21 cellular contexts compared by ENCODE assay signal in the genomic region with DNA sequence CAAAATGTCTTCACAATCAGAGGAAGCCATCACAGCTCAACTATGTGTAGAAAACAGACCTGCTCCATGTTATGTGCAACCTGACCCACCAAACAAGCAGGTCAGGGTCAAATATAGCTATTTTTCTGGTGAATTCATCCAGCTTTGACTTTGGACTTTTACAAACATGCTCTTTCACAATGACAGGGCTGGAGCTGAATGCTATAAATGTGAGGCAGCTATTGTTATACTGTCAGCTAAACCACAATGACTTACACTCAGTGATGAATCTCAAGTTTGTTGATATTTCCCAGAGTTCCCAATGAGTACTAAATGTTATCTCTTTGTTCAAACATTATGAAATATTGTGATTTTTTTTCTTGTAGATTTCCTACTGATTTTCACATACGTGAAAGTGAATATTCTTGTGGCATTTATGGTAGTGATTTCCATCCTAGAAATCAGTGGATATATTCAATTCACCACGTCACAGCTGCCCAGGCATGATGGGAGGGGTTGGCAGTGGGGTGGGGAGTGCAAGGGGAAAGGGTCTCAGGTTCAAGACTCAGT. TPM values are rescaled to one million over a fixed set of nuclear protein-coding genes. Genes with fewer than 3 reads are reported as not detected.
A peak's percentile ranks its signal among the peaks of the same experiment; 100 is the strongest.
DNase-seq lines count a peak whose midpoint lies in the region; ATAC-seq, FAIRE-seq and TF ChIP-seq lines count a peak whose summit lies in the region.
"Had no signal": no experiment of that assay in that cellular context is flagged by ENCODE, and none has a peak within 500 bp of the region (broad histone marks: within the 10 kb centered on the region; RNA-seq: fewer than 3 reads in every experiment).

No MANE protein-coding gene starts in this region.

- no peak for TF ChIP-seq RAD21 in GM12878 (IDR thresholded peaks at IDR 0.05; ENCODE audit: insufficient read depth, low read depth, low read length)

- no peaks in the 10 kb centered on the region for H3K4me1 ChIP-seq in GM12878 (ENCODE audit: control insufficient read depth, insufficient read depth, low read length)
- no peaks in the 10 kb centered on the region for H3K4me1 ChIP-seq in hepatocyte (ENCODE audit: insufficient read depth)
- H3K4me1 ChIP-seq in right cardiac atrium (ENCODE audit: control insufficient read depth, insufficient read depth, low read length): peaks cover 2% of the 10 kb centered on the region

- no peaks in the 10 kb centered on the region for H3K9me2 ChIP-seq in hepatocyte (replicated peaks; ENCODE audit: insufficient read depth)

- H2AFZ ChIP-seq in GM12878 (ENCODE audit: control insufficient read depth, low read depth, low read length) (no peak overlapping the region), hepatocyte (no peak overlapping the region)

- H4K20me1 ChIP-seq in GM12878 (ENCODE audit: control insufficient read depth, insufficient read depth): no peaks in the 10 kb centered on the region
- H4K20me1 ChIP-seq in hepatocyte (ENCODE audit: insufficient read depth, poor library complexity, severe bottlenecking): no peaks in the 10 kb centered on the region

- H3K27ac ChIP-seq in GM12878 (ENCODE audit: control insufficient read depth, insufficient read depth) (no peak overlapping the region), hepatocyte (peak overlapping the region; percentile 10), right cardiac atrium (ENCODE audit: low read length) (no peak overlapping the region)
- H3K27ac ChIP-seq: gastroesophageal sphincter had no signal

- H3K27me3 ChIP-seq in GM12878 (replicated peaks in 1 of 2; ENCODE audit: control insufficient read depth in 2 of 2, insufficient read depth in 2 of 2, low read length in 1 of 2) (peaks cover under 1 to 2% of the 10 kb centered on the region in 2 experiments; a peak in 1 of 4 replicates), hepatocyte (no peaks in the 10 kb centered on the region), right cardiac atrium (ENCODE audit: control insufficient read depth, insufficient read depth) (no peaks in the 10 kb centered on the region)

- H3K9me3 ChIP-seq in GM12878 (replicated peaks; ENCODE audit: control insufficient read depth, insufficient read depth, low read length) (no peaks in the 10 kb centered on the region), hepatocyte (ENCODE audit: low read depth) (no peaks in the 10 kb centered on the region), right cardiac atrium (ENCODE audit: control insufficient read depth, low read length) (no peaks in the 10 kb centered on the region)
- H3K9me3 ChIP-seq: gastroesophageal sphincter had no signal

- no peak overlapping the region for H3K9ac ChIP-seq in GM12878 (ENCODE audit: control insufficient read depth, insufficient read depth, low read length)

- in situ Hi-C loops in GM12878 (cut with MboI): no loop called here

- no peaks in the 10 kb centered on the region for H3K79me2 ChIP-seq in GM12878 (ENCODE audit: control insufficient read depth, insufficient read depth, low read length)
- H3K79me2 ChIP-seq in hepatocyte: no peaks in the 10 kb centered on the region

- DNase-seq in HT1080 (ENCODE audit: low read depth): peak; percentile 54
- no peak for DNase-seq in GM12878 (ENCODE audit: low read depth, low spot score)
- peak; percentile 50 for DNase-seq in hepatocyte (ENCODE audit: low spot score)
- peak; percentile 13 for DNase-seq in stromal cell of bone marrow (ENCODE audit: low read depth)
- no peak for DNase-seq in right cardiac atrium
- DNase-seq: activated gamma-delta T cell treated with Interleukin-2 at 50 U/mL for 16 hours; AML-193; amygdala; naive B cell; NCI-H2081 treated with DMSO at 0.1 percent for 48 hours; NCI-H510A; posterior cingulate gyrus; small intestine; stimulated activated CD4-positive, alpha-beta T cell treated with anti-CD3 and anti-CD28 coated beads, Interleukin-4, amount 100 ng/mL, for 24 hours; T-helper 1 cell had no signal

- POLR2A ChIA-PET in GM12878 (lab: Charles Lee): no interaction called here

- ATAC-seq in GM12878: peak; percentile 59
- no peak for ATAC-seq in GM18861 (IDR thresholded peaks at IDR 0.05; ENCODE audit: unreplicated experiment)
- ATAC-seq in right cardiac atrium: no peak
- no peak for ATAC-seq in GM21528 (IDR thresholded peaks at IDR 0.05; ENCODE audit: low FRiP score, unreplicated experiment)
- ATAC-seq: gastroesophageal sphincter had no signal

- no TSS peak for BruUV-seq in GM12878 (replicated peaks; lab: Mats Ljungman, UMichigan)

- TF ChIP-seq POLR2A in GM12878 (IDR thresholded peaks at IDR 0.05; ENCODE audit: low read depth, low read length): no peak

- FAIRE-seq in GM12878 (lab: Jason Lieb, UNC): no peak
- FAIRE-seq: small intestine had no signal

- no peaks in the 10 kb centered on the region for H3K36me3 ChIP-seq in GM12878 (ENCODE audit: control insufficient read depth in 2 of 2, insufficient read depth in 2 of 2, low read length in 1 of 2)
- no peaks in the 10 kb centered on the region for H3K36me3 ChIP-seq in hepatocyte (replicated peaks; ENCODE audit: insufficient read depth, low read depth)
- H3K36me3 ChIP-seq: gastroesophageal sphincter had no signal

- H3K4me3 ChIP-seq in GM12878 (no peak overlapping the region), hepatocyte (no peak overlapping the region), right cardiac atrium (ENCODE audit: low read length) (no peak overlapping the region)
- H3K4me3 ChIP-seq: gastroesophageal sphincter, lung had no signal

- CTCF ChIA-PET in GM12878 (lab: Yijun Ruan, JAX): interaction anchor here (5.0 kb wide), 1 partner anchor 13 kb away, joined by 36 read pairs; no protein-coding TSS in a partner anchor

- no peak for TF ChIP-seq EP300 in GM12878 (IDR thresholded peaks at IDR 0.05; ENCODE audit: borderline replicate concordance in 1 of 2, control insufficient read depth in 1 of 2, low read depth in 2 of 2, low read length in 2 of 2)

- SMC1A ChIA-PET in GM12878 (lab: Charles Lee; ENCODE audit: uncharacterized antibody, unreplicated experiment): interaction anchor here (0.9 to 3.0 kb wide), 2 partner anchors 18 to 175 kb away, joined by 3 to 8 read pairs; no protein-coding TSS in a partner anchor

- intact Hi-C loops in GM12878 (cut with micrococcal nuclease; ENCODE audit: unreplicated experiment) (no loop called here), right cardiac atrium (cut with DNase I) (no loop called here)

- TF ChIP-seq CTCF in GM12878 (IDR thresholded peaks at IDR 0.05 in 2 of 3, conservative IDR thresholded peaks at IDR 0.05 in 1 of 3; ENCODE audit: control insufficient read depth in 2 of 3, extremely low read depth in 1 of 3, insufficient read depth in 1 of 3, low read depth in 3 of 3, low read length in 3 of 3) (no peak), hepatocyte (IDR thresholded peaks at IDR 0.05; ENCODE audit: poor library complexity) (no peak)

- RAD21 ChIA-PET in GM12878 (lab: Charles Lee; ENCODE audit: unreplicated experiment): interaction anchor here (0.6 to 0.9 kb wide), 6 partner anchors 10 to 360 kb away, joined by 3 to 4 read pairs (median 3); partner anchors contain the start of genes ATP5F1C and KIN

- H3K4me2 ChIP-seq in GM12878 (ENCODE audit: control insufficient read depth, insufficient read depth) (no peak overlapping the region), hepatocyte (no peak overlapping the region)

- WGBS in GM12878 (ENCODE audit: insufficient coverage, insufficient replicate concordance, low lambda C conversion rate, missing lambda C conversion rate): 50% methylated on average over 2 of the region's 2 CpGs
- WGBS in hepatocyte (ENCODE audit: low lambda C conversion rate, missing lambda C conversion rate): 55% methylated on average over 2 of the region's 2 CpGs
- 71% methylated on average over 2 of the region's 2 CpGs for WGBS in right cardiac atrium

RNA-seq across cellular contexts. Expression of gene ITIH2, which starts 2.5 kb away (rescaled TPM):
- not detected in 2 replicates for total RNA-seq in HT1080 (2014; rRNA removed; shearing (Covaris generic))
- polyA plus RNA-seq in HT1080 (2015; cell fraction: cytosol; rRNA removed): not detected in 2 replicates
- polyA plus RNA-seq in HT1080 (2015; cell fraction: nucleus; rRNA removed): not detected in 2 replicates
- not detected in 2 replicates for total RNA-seq in GM12878 (2013; cell fraction: nucleolus; rRNA removed)
- not detected in 2 replicates for total RNA-seq in GM12878 (2014; rRNA removed)
- total RNA-seq in GM12878 (2014; rRNA removed; fragmentation: Illumina TruSeq; extraction: Trizol): not detected in 2 replicates
- 0.72 and 0.93 TPM in 2 replicates for total RNA-seq in GM12878 (2021)
- polyA plus RNA-seq in GM12878 (2011; ENCODE audit: low read depth): not detected
- 0.53 and 0.65 TPM in 2 replicates for polyA plus RNA-seq in GM12878 (2011; rRNA removed)
- polyA plus RNA-seq in GM12878 (2011; cell fraction: cytosol; rRNA removed): 0.19 and 0.20 TPM in 2 replicates
- 0.10 and 0.12 TPM in 2 replicates for polyA plus RNA-seq in GM12878 (2011; cell fraction: nucleus; rRNA removed)
- not detected in 2 replicates for polyA plus RNA-seq in GM12878 (2012)
- polyA plus RNA-seq in GM12878 (2014; fragmentation: Illumina TruSeq; extraction: Trizol): not detected in 2 replicates
- polyA plus RNA-seq in GM12878 (2014; fragmentation: Nextera tagmentation; extraction: Ambion mirVana): not detected
- not detected in 2 replicates for polyA plus RNA-seq in GM12878 (2014; rRNA removed)
- under 1 TPM in 1 of 2 experiments, not detected in 1; 0.05 TPM for polyA plus RNA-seq in GM12878 (2016; fragmentation: Nextera tagmentation; extraction: Ambion mirVana)
- polyA minus RNA-seq in GM12878 (2011; rRNA and poly(A)+ RNA removed): 0.66 TPM in 1 of 2 replicates, not detected in the other
- polyA minus RNA-seq in GM12878 (2011; cell fraction: cytosol; rRNA and poly(A)+ RNA removed): not detected in 2 replicates
- not detected in 2 replicates for polyA minus RNA-seq in GM12878 (2011; cell fraction: nucleus; rRNA and poly(A)+ RNA removed)
- total RNA-seq in hepatocyte: 181 and 194 TPM in 2 replicates
- polyA plus RNA-seq in hepatocyte: 61.9 and 70.2 TPM in 2 replicates
- not detected for total RNA-seq in right cardiac atrium
- polyA plus RNA-seq in right cardiac atrium: not detected
- total RNA-seq: chondrocyte, gastroesophageal sphincter had no signal
- polyA plus RNA-seq: IgD-negative memory B cell, small intestine had no signal

RNA-seq across cellular contexts. Expression of gene ITIH5, which starts 33.9 kb away (rescaled TPM):
- not detected in 2 replicates for total RNA-seq in HT1080 (2014; rRNA removed; shearing (Covaris generic))
- polyA plus RNA-seq in HT1080 (2015; cell fraction: cytosol; rRNA removed): not detected in 2 replicates
- not detected in 2 replicates for polyA plus RNA-seq in HT1080 (2015; cell fraction: nucleus; rRNA removed)
- total RNA-seq in GM12878 (2013; cell fraction: nucleolus; rRNA removed): 0.63 and 1.2 TPM in 2 replicates
- total RNA-seq in GM12878 (2014; rRNA removed) (0.11 TPM in 1 of 2 replicates, not detected in the other), GM12878 (2014; rRNA removed; fragmentation: Illumina TruSeq; extraction: Trizol) (not detected in 2 replicates), GM12878 (2021) (0.05 and 0.21 TPM in 2 replicates), hepatocyte (22.8 and 24.4 TPM in 2 replicates), right cardiac atrium (1 to 10 TPM; 1.4 to 5.7 (median 3.5) TPM)
- polyA plus RNA-seq in GM12878 (2011; ENCODE audit: low read depth): not detected
- polyA plus RNA-seq in GM12878 (2011; rRNA removed) (0.32 and 0.43 TPM in 2 replicates), GM12878 (2014; fragmentation: Illumina TruSeq; extraction: Trizol) (not detected in 2 replicates), GM12878 (2014; fragmentation: Nextera tagmentation; extraction: Ambion mirVana) (not detected), GM12878 (2014; rRNA removed) (not detected in 2 replicates), GM12878 (2016; fragmentation: Nextera tagmentation; extraction: Ambion mirVana) (under 1 TPM in 1 of 2 experiments, not detected in 1; 0.14 TPM), hepatocyte (17.6 and 22.3 TPM in 2 replicates), right cardiac atrium (2.5 TPM)
- polyA plus RNA-seq in GM12878 (2011; cell fraction: cytosol; rRNA removed): 0.23 and 0.37 TPM in 2 replicates
- 0.45 and 0.79 TPM in 2 replicates for polyA plus RNA-seq in GM12878 (2011; cell fraction: nucleus; rRNA removed)
- 0.07 and 0.16 TPM in 2 replicates for polyA plus RNA-seq in GM12878 (2012)
- polyA minus RNA-seq in GM12878 (2011; rRNA and poly(A)+ RNA removed): 0.22 and 0.31 TPM in 2 replicates
- not detected in 2 replicates for polyA minus RNA-seq in GM12878 (2011; cell fraction: cytosol; rRNA and poly(A)+ RNA removed)
- polyA minus RNA-seq in GM12878 (2011; cell fraction: nucleus; rRNA and poly(A)+ RNA removed): 0.10 and 0.73 TPM in 2 replicates
- polyA plus RNA-seq: IgD-negative memory B cell had no signal

Comparison
In these comparisons a context has a peak if more than half of its experiments do, and no peak if none do; other contexts are left out.
1. DNase-seq: peak in HT1080 (single experiment), hepatocyte (single experiment) and stromal cell of bone marrow (single experiment); none in GM12878 (single experiment) and right cardiac atrium (0 of 3).
2. RNA of gene ITIH2, which starts 2.5 kb away (total RNA-seq): 181 to 194 TPM in hepatocyte; not detected in right cardiac atrium, not detected in HT1080 and 0.72 to 0.93 TPM in GM12878; every median in the first group is over 10 times any median in the second.